In the genomic region with DNA sequence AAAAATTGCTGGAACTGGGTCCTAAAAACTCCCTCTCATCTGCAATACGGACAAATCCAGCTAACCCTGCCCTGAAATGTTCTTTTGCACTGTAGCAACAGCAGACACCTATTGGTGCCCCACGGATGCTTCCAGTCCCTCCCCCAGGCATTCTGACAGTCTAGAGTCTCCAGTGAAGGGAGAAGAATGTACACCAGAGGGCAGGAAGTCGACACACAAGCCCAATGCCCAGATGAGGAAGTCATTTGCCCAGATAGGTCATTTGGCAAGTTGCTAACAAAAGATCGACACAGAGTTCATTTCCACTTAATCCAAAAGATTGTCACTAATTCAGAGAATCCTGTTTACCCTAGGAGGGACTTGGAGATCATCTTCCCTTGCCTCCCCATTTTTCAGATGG, we compare ENCODE assay signal across 9 cellular contexts.
DNase-seq lines count a peak whose midpoint lies in the region; ATAC-seq and TF ChIP-seq lines count a peak whose summit lies in the region.
"Had no signal": no experiment of that assay in that cellular context is flagged by ENCODE, and none has a peak within 500 bp of the region (broad histone marks: within the 10 kb centered on the region; RNA-seq: fewer than 3 reads in every experiment).

No MANE protein-coding gene starts in this region.

- DNase-seq in Kasumi-1 (lab: John Stamatoyannopoulos, UW) (peak; percentile 78 to 80), WERI-Rb-1 (no peak), mucosa of gallbladder (ENCODE audit: low spot score) (peak; percentile 46), SHP77 treated with DMSO at 0.1 percent for 48 hours (lab: John Stamatoyannopoulos, UW) (no peak), type B pancreatic cell (ENCODE audit: extremely low spot score, unreplicated experiment) (no peak)
- DNase-seq: uterus had no signal

- H3K4me1 Mint-ChIP-seq in type B pancreatic cell (ENCODE audit: unreplicated experiment), result peaks cover 46% of the 10 kb centered on the region

- H3K9me3 ChIP-seq in WERI-Rb-1 (ENCODE audit: severe bottlenecking), result no peaks in the 10 kb centered on the region
- H3K9me3 ChIP-seq: uterus had no signal

- H3K27ac Mint-ChIP-seq in type B pancreatic cell, result no peak overlapping the region
- H3K27ac Mint-ChIP-seq: activated naive CD4-positive, alpha-beta T cell treated with anti-CD3 and anti-CD28 coated beads, Interleukin-2, amount 50 U/mL, for 24 hours had no signal

- TF ChIP-seq CTCF in GM12873 (IDR thresholded peaks at IDR 0.05; ENCODE audit: insufficient read depth, low read depth, low read length, missing control alignments) (peak; percentile 27), WERI-Rb-1 (IDR thresholded peaks at IDR 0.05; ENCODE audit: low read depth, low read length) (0 out of 2 replicates have a peak, but pooled peaks have one; percentile 20), type B pancreatic cell (conservative IDR thresholded peaks at IDR 0.05) (no peak)

- H3K4me3 Mint-ChIP-seq in type B pancreatic cell, result no peak overlapping the region
- H3K4me3 Mint-ChIP-seq: activated naive CD4-positive, alpha-beta T cell treated with anti-CD3 and anti-CD28 coated beads, Interleukin-2, amount 50 U/mL, for 24 hours had no signal

- H3K27me3 Mint-ChIP-seq in type B pancreatic cell, result peaks cover under 1% of the 10 kb centered on the region
- H3K27me3 Mint-ChIP-seq: activated naive CD4-positive, alpha-beta T cell treated with anti-CD3 and anti-CD28 coated beads, Interleukin-2, amount 50 U/mL, for 24 hours had no signal

- H3K4me3 ChIP-seq in WERI-Rb-1 (ENCODE audit: low read depth, low read length), result no peak overlapping the region
- H3K4me3 ChIP-seq: uterus had no signal

- no peak for ATAC-seq in GM21360 (IDR thresholded peaks at IDR 0.05; ENCODE audit: unreplicated experiment)

- H3K27me3 ChIP-seq in WERI-Rb-1 (ENCODE audit: insufficient read depth, low read depth, severe bottlenecking), result no peaks in the 10 kb centered on the region
- H3K27me3 ChIP-seq: uterus had no signal

- H3K36me3 ChIP-seq in WERI-Rb-1, result no peaks in the 10 kb centered on the region
- H3K36me3 ChIP-seq: uterus had no signal

- H3K36me3 Mint-ChIP-seq in type B pancreatic cell, result no peaks in the 10 kb centered on the region
- H3K36me3 Mint-ChIP-seq: activated naive CD4-positive, alpha-beta T cell treated with anti-CD3 and anti-CD28 coated beads, Interleukin-2, amount 50 U/mL, for 24 hours had no signal

- no peaks in the 10 kb centered on the region for H3K9me3 Mint-ChIP-seq in type B pancreatic cell
- H3K9me3 Mint-ChIP-seq: activated naive CD4-positive, alpha-beta T cell treated with anti-CD3 and anti-CD28 coated beads, Interleukin-2, amount 50 U/mL, for 24 hours had no signal

- no peak overlapping the region for H3K27ac ChIP-seq in WERI-Rb-1
- H3K27ac ChIP-seq: uterus had no signal

Comparison
In these comparisons a context has a peak if more than half of its experiments do, and no peak if none do; other contexts are left out.
1. DNase-seq: peak in Kasumi-1 (2 of 2) and mucosa of gallbladder (single experiment); none in WERI-Rb-1 (single experiment), SHP77 treated with DMSO at 0.1 percent for 48 hours (single experiment) and type B pancreatic cell (single experiment).